ENCODE assay signal across 10 cellular contexts in genomic region chr1:85406887-85407593, GRCh38. TPM values are rescaled to one million over a fixed set of nuclear protein-coding genes. Genes with fewer than 3 reads are reported as not detected.
DNase-seq lines count a peak whose midpoint lies in the region; ATAC-seq and TF ChIP-seq lines count a peak whose summit lies in the region.
"Had no signal": no experiment of that assay in that cellular context is flagged by ENCODE, and none has a peak within 500 bp of the region (broad histone marks: within the 10 kb centered on the region; RNA-seq: fewer than 3 reads in every experiment).

No MANE protein-coding gene starts in this region.

- no peaks in the 10 kb centered on the region for H3K36me3 Mint-ChIP-seq in Calu3 (ENCODE audit: insufficient read depth, unreplicated experiment)

- H3K18ac ChIP-seq in trophoblast cell (ENCODE audit: low read length), result no peak overlapping the region

- peaks cover 1% of the 10 kb centered on the region for H3K79me1 ChIP-seq in trophoblast cell (ENCODE audit: low read length)

- H2AK5ac ChIP-seq in trophoblast cell (ENCODE audit: low read length), result no peak overlapping the region

- H3K27ac ChIP-seq in trophoblast cell (ENCODE audit: low read depth, low read length), result no peak overlapping the region

- WGBS in trophoblast cell (ENCODE audit: extremely low coverage, insufficient coverage, insufficient read length), result no CpG with 5 or more reads among the region's 4 CpGs

- H3K4ac ChIP-seq in trophoblast cell (ENCODE audit: low read depth, low read length), result no peak overlapping the region

- peak; percentile 30 for DNase-seq in Calu3
- peak; percentile 83 for DNase-seq in glomerular visceral epithelial cell (ENCODE audit: extremely low spot score)
- DNase-seq in trophoblast cell, result peak; percentile 17 to 46
- DNase-seq in KBM-7, result no peak
- no peak for DNase-seq in NCI-H345 (lab: John Stamatoyannopoulos, UW)
- DNase-seq: GF-D8, T-helper 9 cell had no signal

- CTCF ChIA-PET in Calu3 (lab: Charles Lee), result interaction anchor here (0.7 to 3.3 kb wide), 6 partner anchors 9 to 95 kb away, joined by 5 to 15 read pairs (median 8); no protein-coding TSS in a partner anchor

- H3K23ac ChIP-seq in trophoblast cell (ENCODE audit: low read length), result no peak overlapping the region

- no peak overlapping the region for H2BK5ac ChIP-seq in trophoblast cell (ENCODE audit: low read depth, low read length, poor library complexity)

- H4K91ac ChIP-seq in trophoblast cell (ENCODE audit: low read depth, low read length), result no peak overlapping the region

- H3K4me1 ChIP-seq in trophoblast cell (ENCODE audit: control insufficient read depth in 1 of 2, insufficient read depth in 2 of 2, low read length in 2 of 2), result peaks cover 0 to 3% of the 10 kb centered on the region in 2 experiments

- no peak for TF ChIP-seq CTCF in Calu3 (IDR thresholded peaks at IDR 0.05; ENCODE audit: unreplicated experiment)
- no peak for TF ChIP-seq CTCF in WI38 (IDR thresholded peaks at IDR 0.05; ENCODE audit: low read depth, low read length)

- intact Hi-C loops in Calu3 (cut with micrococcal nuclease; ENCODE audit: unreplicated experiment), result no loop called here

- no peak overlapping the region for H2AFZ ChIP-seq in trophoblast cell (ENCODE audit: insufficient read depth, low read length, poor library complexity)

- H3K4me3 Mint-ChIP-seq in Calu3 (ENCODE audit: low read depth, unreplicated experiment), result peak overlapping the region; percentile 58

- peaks cover 57% of the 10 kb centered on the region for H3K4me1 Mint-ChIP-seq in Calu3 (ENCODE audit: low read depth, unreplicated experiment)

- H2BK120ac ChIP-seq in trophoblast cell (ENCODE audit: insufficient read depth, low read length, poor library complexity), result no peak overlapping the region

- H3K9me3 ChIP-seq in trophoblast cell (ENCODE audit: insufficient read depth, low read depth, low read length), result no peaks in the 10 kb centered on the region

- no peaks in the 10 kb centered on the region for H3K27me3 Mint-ChIP-seq in Calu3 (ENCODE audit: unreplicated experiment)

- H3K4me3 ChIP-seq in WI38 (ENCODE audit: low read depth, low read length) (peak overlapping the region; percentile 19; the same call in 1 of the 2 replicates), trophoblast cell (ENCODE audit: low read depth, low read length) (no peak overlapping the region)

- no peak overlapping the region for H4K12ac ChIP-seq in trophoblast cell (ENCODE audit: low read depth, low read length)

- no peak overlapping the region for H2BK12ac ChIP-seq in trophoblast cell (ENCODE audit: low read length)

- H3K4me2 ChIP-seq in trophoblast cell (ENCODE audit: low read length), result peak overlapping the region; percentile 16

- no peak overlapping the region for H4K8ac ChIP-seq in trophoblast cell (ENCODE audit: low read depth, low read length)

- no peaks in the 10 kb centered on the region for H3K36me3 ChIP-seq in trophoblast cell (ENCODE audit: control insufficient read depth in 1 of 2, insufficient read depth in 2 of 2, low read length in 2 of 2)

- no peaks in the 10 kb centered on the region for H3K27me3 ChIP-seq in trophoblast cell (ENCODE audit: insufficient read depth, low read length)

- no TSS peak for BruUV-seq in Calu3 (replicated peaks; lab: Mats Ljungman, UMichigan)

- no peaks in the 10 kb centered on the region for H3K79me2 ChIP-seq in trophoblast cell (ENCODE audit: control insufficient read depth, insufficient read depth, low read length, poor library complexity)

- in situ Hi-C loops in KBM-7 (cut with MboI; ENCODE audit: low pct_unique_long_range_greater_than_20kb, low sequenced_read_pairs), result no loop called here

- peak overlapping the region; percentile 45 for H3K27ac Mint-ChIP-seq in Calu3 (ENCODE audit: unreplicated experiment)

- no peaks in the 10 kb centered on the region for H3K9me3 Mint-ChIP-seq in Calu3 (ENCODE audit: low read depth, unreplicated experiment)

- ATAC-seq in GM18502 (IDR thresholded peaks at IDR 0.05; ENCODE audit: poor library complexity, unreplicated experiment) (no peak), HG03196 (IDR thresholded peaks at IDR 0.05; ENCODE audit: unreplicated experiment) (no peak)

- no peak overlapping the region for H3K9ac ChIP-seq in trophoblast cell (ENCODE audit: low read length)

- H3K14ac ChIP-seq in trophoblast cell (ENCODE audit: low read length), result no peak overlapping the region

RNA-seq across cellular contexts. Expression of gene DDAH1, which starts 57.9 kb away (rescaled TPM):
- 84.1 and 98.7 TPM in 2 replicates for total RNA-seq in Calu3 (2022)
- polyA plus RNA-seq in trophoblast cell (2013), result 25.8 and 27.4 TPM in 2 replicates

Comparison
In these comparisons a context has a peak if more than half of its experiments do, and no peak if none do; other contexts are left out.
1. DNase-seq: peak in Calu3 (single experiment), glomerular visceral epithelial cell (single experiment) and trophoblast cell (2 of 2); none in KBM-7 (single experiment) and NCI-H345 (single experiment).